ENCODE assay signal across 8 cellular contexts in the genomic region with DNA sequence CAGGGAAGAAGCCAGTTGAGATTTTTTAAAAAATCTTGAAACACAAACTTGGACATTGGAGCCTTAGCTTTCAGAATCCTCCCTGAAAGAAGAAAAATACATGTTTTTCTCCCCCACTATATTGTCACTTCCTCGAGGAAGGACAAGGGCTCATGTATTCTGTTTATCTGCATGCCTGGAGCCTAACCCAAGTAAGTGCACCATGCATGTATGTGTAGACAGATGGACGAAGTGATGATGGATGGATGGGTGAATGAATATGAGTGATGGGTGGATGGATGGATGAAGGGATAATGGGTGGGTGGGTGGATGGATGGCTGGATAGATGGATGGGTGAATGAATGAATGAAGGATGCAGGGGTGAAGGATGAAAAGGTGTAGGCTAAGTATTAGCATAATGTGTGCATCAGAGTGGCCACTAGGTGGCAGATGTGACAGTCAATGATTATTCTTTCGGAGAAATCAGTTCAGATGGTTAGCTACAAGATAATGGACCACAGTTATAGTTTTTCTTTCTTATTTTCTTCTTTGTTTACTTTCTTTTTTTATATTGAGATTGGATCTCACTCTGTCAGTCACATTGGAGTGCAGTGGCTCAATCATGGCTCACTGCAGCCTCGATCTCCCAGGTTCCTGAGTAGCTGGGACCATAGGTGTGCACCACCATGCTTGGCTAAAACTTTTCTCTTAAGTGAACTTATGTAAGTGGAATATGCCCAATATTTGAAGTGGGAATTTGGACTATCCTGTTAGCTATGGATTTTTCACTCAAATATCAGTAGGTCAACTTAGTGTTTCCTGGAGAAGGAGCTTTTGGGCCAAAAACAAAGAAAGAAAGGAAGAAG. TPM values are rescaled to one million over a fixed set of nuclear protein-coding genes. Genes with fewer than 3 reads are reported as not detected.
DNase-seq lines count a peak whose midpoint lies in the region; ATAC-seq lines count a peak whose summit lies in the region.

No MANE protein-coding gene starts in this region.

- 35% methylated on average over 4 of the region's 4 CpGs for WGBS in right cardiac atrium

- H3K27me3 ChIP-seq in NT2/D1 (ENCODE audit: insufficient read depth, insufficient read length) (no peaks in the 10 kb centered on the region), right cardiac atrium (ENCODE audit: control insufficient read depth, insufficient read depth) (no peaks in the 10 kb centered on the region)

- H3K9me3 Mint-ChIP-seq in activated naive CD8-positive, alpha-beta T cell treated with anti-CD3 and anti-CD28 coated beads for 36 hours, result peaks cover 11% of the 10 kb centered on the region

- H3K27me3 Mint-ChIP-seq in activated naive CD8-positive, alpha-beta T cell treated with anti-CD3 and anti-CD28 coated beads for 36 hours, result peaks cover 59% of the 10 kb centered on the region

- ATAC-seq in GM19043 (IDR thresholded peaks at IDR 0.05; ENCODE audit: low read depth, unreplicated experiment) (peak; percentile 92), HG03139 (IDR thresholded peaks at IDR 0.05; ENCODE audit: unreplicated experiment) (peak; percentile 92), right cardiac atrium (peak; percentile 41 to 43)

- no peaks in the 10 kb centered on the region for H3K4me1 ChIP-seq in NT2/D1 (ENCODE audit: insufficient read depth, insufficient read length)
- no peaks in the 10 kb centered on the region for H3K4me1 ChIP-seq in right cardiac atrium (ENCODE audit: control insufficient read depth, insufficient read depth, low read length)

- no peaks in the 10 kb centered on the region for H3K36me3 ChIP-seq in NT2/D1 (ENCODE audit: insufficient read depth, insufficient read length, low read length)

- H3K4me1 Mint-ChIP-seq in activated naive CD8-positive, alpha-beta T cell treated with anti-CD3 and anti-CD28 coated beads for 36 hours, result no peaks in the 10 kb centered on the region

- peaks cover 4% of the 10 kb centered on the region for H3K36me3 Mint-ChIP-seq in activated naive CD8-positive, alpha-beta T cell treated with anti-CD3 and anti-CD28 coated beads for 36 hours

- DNase-seq in DMS53 (lab: John Stamatoyannopoulos, UW) (peak; percentile 71), NT2/D1 (ENCODE audit: low read depth, low spot score) (peak; percentile 23), right cardiac atrium (peak in 1 of 3 donors; percentile 58), NCI-H2107 (lab: John Stamatoyannopoulos, UW) (no peak)
- DNase-seq in activated naive CD8-positive, alpha-beta T cell treated with anti-CD3 and anti-CD28 coated beads for 36 hours, result peak; percentile 10
- DNase-seq in stimulated activated CD4-positive, alpha-beta T cell treated with anti-CD3 and anti-CD28 coated beads, Interleukin-2, amount 100 ng/mL, for 24 hours, result peak; percentile 42 to 49

- H3K4me3 ChIP-seq in NT2/D1 (ENCODE audit: insufficient read length, low read depth) (no peak overlapping the region), right cardiac atrium (ENCODE audit: low read length) (no peak overlapping the region)

- no peak overlapping the region for H3K27ac Mint-ChIP-seq in activated naive CD8-positive, alpha-beta T cell treated with anti-CD3 and anti-CD28 coated beads for 36 hours

- H3K4me3 Mint-ChIP-seq in activated naive CD8-positive, alpha-beta T cell treated with anti-CD3 and anti-CD28 coated beads for 36 hours, result no peak overlapping the region

- H3K9me3 ChIP-seq in NT2/D1 (ENCODE audit: insufficient read depth, low read length) (peaks cover 22% of the 10 kb centered on the region; the same call in 1 of the 2 replicates), right cardiac atrium (ENCODE audit: control insufficient read depth, low read length) (no peaks in the 10 kb centered on the region)

- intact Hi-C loops in right cardiac atrium (cut with DNase I), result loop anchor here in 1 of 4 donors (5.0 kb wide), 1 partner anchor 825 kb away; no protein-coding TSS in a partner anchor

- H3K27ac ChIP-seq in right cardiac atrium (ENCODE audit: low read length), result no peak overlapping the region

- no peak overlapping the region for H3K9ac ChIP-seq in NT2/D1 (ENCODE audit: insufficient read length, low read depth)

RNA-seq across cellular contexts. Expression of a gene that starts 18.5 kb away (rescaled TPM):
- 10 to 100 TPM; 22.9 to 25.5 TPM for total RNA-seq in activated naive CD8-positive, alpha-beta T cell treated with anti-CD3 and anti-CD28 coated beads for 36 hours
- total RNA-seq in right cardiac atrium, result 10 to 100 TPM; 19.7 to 36.2 (median 23.7) TPM
- polyA plus RNA-seq in right cardiac atrium, result 13.9 TPM

RNA-seq across cellular contexts. Expression of a gene that starts 55.9 kb away (rescaled TPM):
- total RNA-seq in activated naive CD8-positive, alpha-beta T cell treated with anti-CD3 and anti-CD28 coated beads for 36 hours, result 10 to 100 TPM; 31.8 to 35.3 TPM
- total RNA-seq in right cardiac atrium, result 10 to 100 TPM; 13.2 to 18.4 (median 15.7) TPM
- polyA plus RNA-seq in right cardiac atrium, result 13.7 TPM

Comparison
In these comparisons a context has a peak if more than half of its experiments do, and no peak if none do; other contexts are left out.
1. ATAC-seq: peak in every context shown above with its lines; median percentile 92 in GM19043; 92 in HG03139; 42 in right cardiac atrium.